ENCODE assay signal across 11 cellular contexts in the genomic region with DNA sequence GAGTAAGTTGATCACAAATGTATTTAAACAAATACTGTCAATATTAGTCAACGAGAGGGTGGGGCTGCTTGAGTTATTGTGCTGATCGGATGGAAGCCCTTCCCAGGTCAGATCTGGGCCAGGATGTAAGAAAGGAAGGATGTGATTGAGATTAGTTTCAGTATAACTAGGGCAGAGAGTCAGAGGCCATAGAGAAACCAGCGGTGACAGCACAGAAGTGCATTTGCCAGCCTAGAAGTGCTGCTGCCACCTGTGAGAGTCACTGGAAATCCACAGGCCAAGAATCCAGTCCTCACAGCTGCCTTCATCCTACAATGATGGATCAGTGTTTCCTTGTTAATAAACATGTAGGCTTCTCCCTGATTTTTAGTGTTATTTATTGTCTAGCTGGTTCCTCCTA. TPM values are rescaled to one million over a fixed set of nuclear protein-coding genes. Genes with fewer than 3 reads are reported as not detected.
DNase-seq lines count a peak whose midpoint lies in the region; ATAC-seq, FAIRE-seq and TF ChIP-seq lines count a peak whose summit lies in the region.
"Had no signal": no experiment of that assay in that cellular context is flagged by ENCODE, and none has a peak within 500 bp of the region (broad histone marks: within the 10 kb centered on the region; RNA-seq: fewer than 3 reads in every experiment).

No MANE protein-coding gene starts in this region.

- H3K56ac ChIP-seq in mesendoderm (ENCODE audit: low read length): peak overlapping the region; percentile 39

- 69 to 78% methylated on average over 3 of the region's 3 CpGs for WGBS in body of pancreas, 2 donors
- no CpG with 5 or more reads among the region's 3 CpGs for WGBS in mesendoderm (ENCODE audit: extremely low coverage, insufficient coverage, low lambda C conversion rate)
- 80 to 81% methylated on average over 3 of the region's 3 CpGs for WGBS in aorta, 2 donors
- WGBS in small intestine, 3 donors: 45 to 56% (median 54%) methylated on average over 3 of the region's 3 CpGs

- H3K9me3 ChIP-seq in body of pancreas (no peaks in the 10 kb centered on the region), aorta (ENCODE audit: control insufficient read depth, low read length) (no peaks in the 10 kb centered on the region), small intestine (ENCODE audit: control insufficient read depth, low read depth) (no peaks in the 10 kb centered on the region)

- H3K27ac ChIP-seq in body of pancreas: no peak overlapping the region
- no peak overlapping the region for H3K27ac ChIP-seq in mesendoderm (ENCODE audit: low read depth, low read length)
- H3K27ac ChIP-seq in aorta (ENCODE audit: low read depth in 1 of 2, low read length in 2 of 2): peak overlapping the region in 1 of 2 donors; percentile 51
- peak overlapping the region in 1 of 2 donors; percentile 18 for H3K27ac ChIP-seq in small intestine (ENCODE audit: low read depth in 1 of 2, low read length in 1 of 2)

- no peak overlapping the region for H2BK120ac ChIP-seq in mesendoderm (ENCODE audit: low read depth, low read length)

- H3K27me3 Mint-ChIP-seq in stimulated activated naive CD8-positive, alpha-beta T cell treated with anti-CD3 and anti-CD28 coated beads, Interleukin-15, amount 100 ng/mL, for 72 hours: no peaks in the 10 kb centered on the region
- H3K27me3 Mint-ChIP-seq: central memory CD8-positive, alpha-beta T cell; IgD-negative memory B cell had no signal

- H3K4me2 ChIP-seq in mesendoderm (ENCODE audit: low read length): no peak overlapping the region

- no peaks in the 10 kb centered on the region for H3K79me1 ChIP-seq in mesendoderm (ENCODE audit: low read length)

- TF ChIP-seq POLR2A in body of pancreas (IDR thresholded peaks at IDR 0.05): no peak

- intact Hi-C loops in body of pancreas (cut with DNase I) (loop anchor here (5.0 kb wide), 1 partner anchor 138 kb away; no protein-coding TSS in a partner anchor), aorta (cut with DNase I) (loop anchor here (2.0 to 5.0 kb wide), 3 partner anchors 87 to 138 kb away; no protein-coding TSS in a partner anchor)

- no peak for DNase-seq in stimulated activated naive CD8-positive, alpha-beta T cell treated with anti-CD3 and anti-CD28 coated beads, Interleukin-15, amount 100 ng/mL, for 72 hours
- no peak for DNase-seq in stimulated activated naive CD8-positive, alpha-beta T cell treated with anti-CD3 and anti-CD28 coated beads, Interleukin-15, Interleukin-2, amounts not matched to agents 100 U/mL and 50 U/mL, for 24 hours
- DNase-seq in body of pancreas (no peak), mesendoderm (no peak), aorta (no peak), small intestine (no peak), COR-L47 (lab: John Stamatoyannopoulos, UW) (no peak)

- H2BK5ac ChIP-seq in mesendoderm (ENCODE audit: low read length): peak overlapping the region; percentile 61

- no peak overlapping the region for H3K4ac ChIP-seq in mesendoderm (ENCODE audit: low read depth, low read length)

- no peak overlapping the region for H4K5ac ChIP-seq in mesendoderm (ENCODE audit: low read length)

- H3K4me3 Mint-ChIP-seq in stimulated activated naive CD8-positive, alpha-beta T cell treated with anti-CD3 and anti-CD28 coated beads, Interleukin-15, amount 100 ng/mL, for 72 hours: no peak overlapping the region
- H3K4me3 Mint-ChIP-seq: central memory CD8-positive, alpha-beta T cell; IgD-negative memory B cell; T-helper 1 cell treated with Interleukin-12 subunit alpha and Interleukin-12 subunit beta and Interleukin-4 antibody, amounts not matched to agents 30 μg/mL and 1 μg/mL, for 36 hours had no signal

- H3K27me3 ChIP-seq in body of pancreas (no peaks in the 10 kb centered on the region), mesendoderm (ENCODE audit: insufficient read depth, low read length, poor library complexity) (no peaks in the 10 kb centered on the region), aorta (ENCODE audit: control insufficient read depth in 1 of 2, insufficient read depth in 2 of 2, low read length in 1 of 2) (no peaks in the 10 kb centered on the region), small intestine (ENCODE audit: control insufficient read depth in 2 of 2, insufficient read depth in 2 of 2, low read length in 2 of 2) (no peaks in the 10 kb centered on the region)

- no peak for TF ChIP-seq CTCF in body of pancreas (IDR thresholded peaks at IDR 0.05)

- H3K4me1 ChIP-seq in body of pancreas: peaks cover 7% of the 10 kb centered on the region
- peaks cover 3% of the 10 kb centered on the region for H3K4me1 ChIP-seq in mesendoderm (ENCODE audit: control insufficient read depth, low read depth, low read length)
- H3K4me1 ChIP-seq in aorta (ENCODE audit: control insufficient read depth in 1 of 2, insufficient read depth in 2 of 2, low read length in 2 of 2): no peaks in the 10 kb centered on the region
- H3K4me1 ChIP-seq in small intestine (ENCODE audit: control insufficient read depth in 2 of 2, insufficient read depth in 1 of 2, low read depth in 1 of 2, low read length in 1 of 2): no peaks in the 10 kb centered on the region

- FAIRE-seq in small intestine (lab: Jason Lieb, UNC): no peak

- peak overlapping the region; percentile 98 for H2BK15ac ChIP-seq in mesendoderm (replicated peaks; ENCODE audit: low read depth)

- H3K18ac ChIP-seq in mesendoderm (ENCODE audit: low read length): no peak overlapping the region

- H3K23ac ChIP-seq in mesendoderm (ENCODE audit: low read length): no peak overlapping the region

- no peaks in the 10 kb centered on the region for H3K4me1 Mint-ChIP-seq in stimulated activated naive CD8-positive, alpha-beta T cell treated with anti-CD3 and anti-CD28 coated beads, Interleukin-15, amount 100 ng/mL, for 72 hours
- H3K4me1 Mint-ChIP-seq: central memory CD8-positive, alpha-beta T cell had no signal

- H3K9me3 Mint-ChIP-seq in stimulated activated naive CD8-positive, alpha-beta T cell treated with anti-CD3 and anti-CD28 coated beads, Interleukin-15, amount 100 ng/mL, for 72 hours: no peaks in the 10 kb centered on the region
- H3K9me3 Mint-ChIP-seq: central memory CD8-positive, alpha-beta T cell; IgD-negative memory B cell; T-helper 1 cell treated with Interleukin-12 subunit alpha and Interleukin-12 subunit beta and Interleukin-4 antibody, amounts not matched to agents 30 μg/mL and 1 μg/mL, for 36 hours had no signal

- H3K27ac Mint-ChIP-seq in stimulated activated naive CD8-positive, alpha-beta T cell treated with anti-CD3 and anti-CD28 coated beads, Interleukin-15, amount 100 ng/mL, for 72 hours: no peak overlapping the region
- H3K27ac Mint-ChIP-seq: T-helper 1 cell treated with Interleukin-12 subunit alpha and Interleukin-12 subunit beta and Interleukin-4 antibody, amounts not matched to agents 30 μg/mL and 1 μg/mL, for 36 hours had no signal

- peak; percentile 49 for ATAC-seq in stimulated activated naive CD8-positive, alpha-beta T cell treated with anti-CD3 and anti-CD28 coated beads, Interleukin-15, amount 100 ng/mL, for 72 hours
- no peak for ATAC-seq in stimulated activated naive CD8-positive, alpha-beta T cell treated with anti-CD3 and anti-CD28 coated beads, Interleukin-15, Interleukin-2, amounts not matched to agents 100 U/mL and 50 U/mL, for 24 hours
- ATAC-seq in body of pancreas (peak; percentile 45), aorta (ENCODE audit: low FRiP score) (peak; percentile 52), GM21390 (IDR thresholded peaks at IDR 0.05; ENCODE audit: unreplicated experiment) (no peak)

- no peaks in the 10 kb centered on the region for H3K36me3 ChIP-seq in body of pancreas (replicated peaks in 1 of 2; ENCODE audit: insufficient read depth in 1 of 2, low read depth in 2 of 2)
- no peaks in the 10 kb centered on the region for H3K36me3 ChIP-seq in mesendoderm (ENCODE audit: control insufficient read depth, insufficient read depth, low read length)
- no peaks in the 10 kb centered on the region for H3K36me3 ChIP-seq in aorta (ENCODE audit: control insufficient read depth in 1 of 2, insufficient read depth in 2 of 2, low read length in 1 of 2)
- H3K36me3 ChIP-seq in small intestine (ENCODE audit: control insufficient read depth in 2 of 2, insufficient read depth in 2 of 2, low read length in 2 of 2): no peaks in the 10 kb centered on the region

- H4K8ac ChIP-seq in mesendoderm (ENCODE audit: low read depth, low read length): no peak overlapping the region

- no peak overlapping the region for H3K9ac ChIP-seq in mesendoderm (ENCODE audit: low read length)

- H3K4me3 ChIP-seq in body of pancreas (no peak overlapping the region), mesendoderm (ENCODE audit: low read length) (no peak overlapping the region), aorta (ENCODE audit: low read length in 2 of 2) (no peak overlapping the region), small intestine (ENCODE audit: low read depth in 1 of 2, low read length in 2 of 2) (no peak overlapping the region)

- no peaks in the 10 kb centered on the region for H3K79me2 ChIP-seq in mesendoderm (ENCODE audit: control insufficient read depth, insufficient read depth, low read length)

- no peak overlapping the region for H2AK5ac ChIP-seq in mesendoderm (ENCODE audit: low read length)

RNA-seq across cellular contexts. Expression of gene FERMT2, which starts 9.8 kb away (rescaled TPM):
- total RNA-seq in body of pancreas (10 to 100 TPM; 29.3 to 42.2 TPM), aorta (100 to 1,000 TPM; 205 to 310 TPM)
- 214 TPM for polyA plus RNA-seq in mesendoderm (2013, experiment 1 of 2)
- 220 TPM for polyA plus RNA-seq in mesendoderm (2013, experiment 2 of 2)
- polyA plus RNA-seq in aorta (100 to 1,000 TPM in 1 of 2 donors, 10 to 100 TPM in 1; 63.0 to 120 TPM), small intestine (10 to 100 TPM in 1 of 3 donors, 1 to 10 TPM in 1, under 1 TPM in 1; 0.89 to 18.5 (median 4.6) TPM)
- polyA plus RNA-seq: IgD-negative memory B cell had no signal

Comparison
In these comparisons a context has a peak if more than half of its experiments do, and no peak if none do; other contexts are left out.
1. ATAC-seq: peak in stimulated activated naive CD8-positive, alpha-beta T cell treated with anti-CD3 and anti-CD28 coated beads, Interleukin-15, amount 100 ng/mL, for 72 hours (single experiment), body of pancreas (single experiment) and aorta (single experiment); none in stimulated activated naive CD8-positive, alpha-beta T cell treated with anti-CD3 and anti-CD28 coated beads, Interleukin-15, Interleukin-2, amounts not matched to agents 100 U/mL and 50 U/mL, for 24 hours (single experiment) and GM21390 (single experiment).
2. RNA of gene FERMT2, which starts 9.8 kb away (total RNA-seq): 205 to 310 TPM in aorta; 29.3 to 42.2 TPM in body of pancreas; every median in the first group is over 4 times any median in the second.